In genomic region chr1:49098866-49099265, GRCh38 we compare ENCODE assay signal across 24 cellular contexts.
"Had no signal": no experiment of that assay in that cellular context is flagged by ENCODE, and none has a peak within 500 bp of the region (broad histone marks: within the 10 kb centered on the region; RNA-seq: fewer than 3 reads in every experiment).

No MANE protein-coding gene starts in this region.

- ATAC-seq: left colon, left lung, lower lobe of right lung, natural killer cell, right cardiac atrium had no signal

- DNase-seq: hypothalamus; immature natural killer cell; kidney; left colon; left lung; lower lobe of right lung; mammary epithelial cell; mesendoderm; naive B cell; natural killer cell; nephron progenitor cell; occipital lobe; retina; right cardiac atrium; sigmoid colon; small intestine; spleen; stimulated activated CD4-positive, alpha-beta T cell treated with anti-CD3 and anti-CD28 coated beads, Interleukin-2, amount 100 ng/mL, for 48 hours; stimulated activated CD4-positive, alpha-beta T cell treated with anti-CD3 and anti-CD28 coated beads, Interleukin-4, amount 100 ng/mL, for 4 hours; stimulated activated CD8-positive, alpha-beta memory T cell treated with anti-CD3 and anti-CD28 coated beads, Interleukin-4, amount 100 ng/mL, for 48 hours; stimulated activated naive CD4-positive, alpha-beta T cell treated with Interleukin-2 at 50 U/mL for 16 hours; stimulated activated naive CD8-positive, alpha-beta T cell treated with anti-CD3 and anti-CD28 coated beads, Interleukin-15, amount 100 ng/mL, for 72 hours; substantia nigra; uterus had no signal
